23 cellular contexts compared by ENCODE assay signal in the genomic region with DNA sequence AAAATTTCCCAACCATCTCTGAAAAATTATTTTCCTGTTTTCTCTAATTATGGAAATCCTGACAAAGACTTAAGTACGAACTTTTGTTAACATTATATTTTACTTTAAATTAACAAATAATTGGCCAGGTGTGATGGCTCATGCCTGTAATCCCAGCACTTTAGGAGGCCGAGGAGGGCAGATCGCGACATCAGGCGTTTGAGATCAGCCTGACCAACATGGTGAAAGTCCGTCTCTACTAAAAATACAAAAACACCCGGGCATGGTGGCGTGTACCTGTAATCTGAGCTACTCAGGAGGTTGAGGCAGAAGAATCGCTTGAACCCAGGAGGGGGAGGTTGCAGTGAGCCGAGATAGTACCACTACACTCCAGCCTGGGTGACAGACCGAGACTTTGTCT. TPM values are rescaled to one million over a fixed set of nuclear protein-coding genes. Genes with fewer than 3 reads are reported as not detected.
"Had no signal": no experiment of that assay in that cellular context is flagged by ENCODE, and none has a peak within 500 bp of the region (broad histone marks: within the 10 kb centered on the region; RNA-seq: fewer than 3 reads in every experiment).

No MANE protein-coding gene starts in this region.

- DNase-seq: colonic mucosa; cortex of kidney; dermis blood vessel endothelial cell; dorsolateral prefrontal cortex; effector CD4-positive, alpha-beta T cell; effector CD8-positive, alpha-beta T cell; effector memory CD4-positive, alpha-beta T cell; effector memory CD8-positive, alpha-beta T cell; endodermal cell; erythroblast; esophagus squamous epithelium; foreskin fibroblast; foreskin keratinocyte; foreskin melanocyte; gastrocnemius medialis; glutamatergic neuron; head of caudate nucleus; heart left ventricle; heart right ventricle had no signal

RNA-seq across cellular contexts. Expression of a gene that starts 32.2 kb away (rescaled TPM):
- total RNA-seq: dermis blood vessel endothelial cell, dermis microvascular lymphatic vessel endothelial cell, endothelial cell of umbilical vein, fibroblast of lung, fibroblast of villous mesenchyme, foreskin keratinocyte had no signal
